21 cellular contexts compared by ENCODE assay signal in genomic region chr10:58013406-58013805, GRCh38.
"Had no signal": no experiment of that assay in that cellular context is flagged by ENCODE, and none has a peak within 500 bp of the region (broad histone marks: within the 10 kb centered on the region; RNA-seq: fewer than 3 reads in every experiment).

No MANE protein-coding gene starts in this region.

- DNase-seq: cerebellar nuclear complex; cortex of kidney; effector memory CD8-positive, alpha-beta T cell; erythroblast; esophagus squamous epithelium; kidney; left ventricle myocardium inferior; lower lobe of right lung; naive B cell; stimulated activated CD4-positive, alpha-beta T cell treated with anti-CD3 and anti-CD28 coated beads, Interleukin-2, amount 100 ng/mL, for 24 hours; stimulated activated CD4-positive, alpha-beta T cell treated with anti-CD3 and anti-CD28 coated beads, Interleukin-4, amount 100 ng/mL, for 4 hours; stimulated activated naive CD8-positive, alpha-beta T cell treated with anti-CD3 and anti-CD28 coated beads, Interleukin-15, Interleukin-2, amounts not matched to agents 100 U/mL and 50 U/mL, for 24 hours; substantia nigra; testis; tibial artery had no signal

- H3K27me3 ChIP-seq: esophagus squamous epithelium, hepatocyte, neural progenitor cell, testis, tibial artery had no signal

- H3K4me3 ChIP-seq: esophagus squamous epithelium, hepatocyte, left ventricle myocardium inferior, lower lobe of right lung, neural progenitor cell, testis, tibial artery had no signal

- H3K9me3 ChIP-seq: esophagus squamous epithelium, left ventricle myocardium inferior, lower lobe of right lung, testis, tibial artery had no signal

- H3K27ac ChIP-seq: esophagus squamous epithelium, hepatocyte, left ventricle myocardium inferior, lower lobe of right lung, neural progenitor cell, parathyroid adenoma, testis, tibial artery had no signal

- H3K4me1 ChIP-seq: esophagus squamous epithelium, lower lobe of right lung, parathyroid adenoma, testis, tibial artery had no signal

- H3K36me3 ChIP-seq: esophagus squamous epithelium, left ventricle myocardium inferior, lower lobe of right lung, neural progenitor cell, tibial artery had no signal

- ATAC-seq: effector memory CD8-positive, alpha-beta T cell; lower lobe of right lung; natural killer cell treated with Interleukin-12 subunit alpha and Interleukin-12 subunit beta and Interleukin-15 and Interleukin-18, amount 100 ng/mL, for 72 hours; sciatic nerve; stimulated activated memory B cell treated with anti-CD40 and anti-IgM and Interleukin-4, amounts not matched to agents 10 μg/mL and 1 μg/mL and 100 μg/mL, for 72 hours; stimulated activated naive CD8-positive, alpha-beta T cell treated with anti-CD3 and anti-CD28 coated beads, Interleukin-15, Interleukin-2, amounts not matched to agents 100 U/mL and 50 U/mL, for 24 hours had no signal
